In genomic region chr16:1902547-1903219, GRCh38 we compare ENCODE assay signal across 16 cellular contexts. TPM values are rescaled to one million over a fixed set of nuclear protein-coding genes. Genes with fewer than 3 reads are reported as not detected.
DNase-seq lines count a peak whose midpoint lies in the region; ATAC-seq and TF ChIP-seq lines count a peak whose summit lies in the region.
"Had no signal": no experiment of that assay in that cellular context is flagged by ENCODE, and none has a peak within 500 bp of the region (broad histone marks: within the 10 kb centered on the region; RNA-seq: fewer than 3 reads in every experiment).

No MANE protein-coding gene starts in this region.

- TF ChIP-seq RAD21 in HCT116 (IDR thresholded peaks at IDR 0.05; ENCODE audit: low read depth): no peak

- ATAC-seq in HCT116: no peak
- ATAC-seq: A549; CD8-positive, alpha-beta T cell had no signal

- H3K9me2 ChIP-seq in HCT116 (ENCODE audit: insufficient read depth): no peaks in the 10 kb centered on the region

- no peak for DNase-seq in HCT116 (ENCODE audit: low read depth, low spot score)
- DNase-seq in medulla oblongata (ENCODE audit: extremely low spot score): peak; percentile 9
- DNase-seq in DMS79 treated with DMSO at 0.1 percent for 48 hours (lab: John Stamatoyannopoulos, UW): no peak
- no peak for DNase-seq in NK-92 treated with Interleukin-12 subunit alpha and Interleukin-12 subunit beta, amount 100 ng/mL, for 24 hours (lab: John Stamatoyannopoulos, UW)
- no peak for DNase-seq in nucleus accumbens (lab: John Stamatoyannopoulos, UW)
- DNase-seq: CD8-positive, alpha-beta T cell; COR-L47; GF-D8; HCEC 1CT had no signal

- POLR2A ChIA-PET in HCT116 (lab: Charles Lee): no interaction called here

- H3K4me2 ChIP-seq in HCT116 (ENCODE audit: low read length): peak overlapping the region; percentile 13; the same call in 1 of the 2 replicates
- H3K4me2 ChIP-seq: A549 had no signal

- no peak for TF ChIP-seq POLR2A in HCT116 (IDR thresholded peaks at IDR 0.05; ENCODE audit: borderline replicate concordance, extremely low read depth, insufficient read depth, insufficient read length)

- H3K9ac ChIP-seq in HCT116 (ENCODE audit: low read length): no peak overlapping the region

- H3K4me1 ChIP-seq in HCT116 (ENCODE audit: control insufficient read depth in 1 of 2, insufficient read depth in 2 of 2, low read length in 2 of 2) (peaks cover 2 to 10% of the 10 kb centered on the region in 2 experiments; a peak in 2 of 4 replicates), ectodermal cell (ENCODE audit: control insufficient read depth, insufficient read depth, low read length) (peaks cover 16% of the 10 kb centered on the region)
- H3K4me1 ChIP-seq: A549 had no signal

- TF ChIP-seq CTCF in HCT116 (IDR thresholded peaks at IDR 0.05 in 2 of 3, conservative IDR thresholded peaks at IDR 0.05 in 1 of 3; ENCODE audit: borderline replicate concordance in 1 of 3, insufficient read depth in 1 of 3, low read depth in 2 of 3, low read length in 2 of 3): no peak

- no TSS peak for BruUV-seq in HCT116 (replicated peaks; lab: Mats Ljungman, UMichigan)

- CTCF ChIA-PET in HCT116 (lab: Charles Lee): no interaction called here

- no peaks in the 10 kb centered on the region for H4K20me1 ChIP-seq in HCT116 (ENCODE audit: insufficient read depth)

- RAD21 ChIA-PET in HCT116 (lab: Charles Lee; ENCODE audit: low non-redundant PET in 1 of 2, low total read pairs in 2 of 2, uncharacterized antibody in 2 of 2, unreplicated experiment in 2 of 2): no interaction called here

- H2AFZ ChIP-seq in HCT116 (ENCODE audit: low read depth, low read length, poor library complexity, severe bottlenecking): no peak overlapping the region

- H3K36me3 ChIP-seq in HCT116 (ENCODE audit: control insufficient read depth in 1 of 2, insufficient read depth in 2 of 2, low read length in 2 of 2): no peaks in the 10 kb centered on the region
- no peaks in the 10 kb centered on the region for H3K36me3 ChIP-seq in ectodermal cell (ENCODE audit: control insufficient read depth, insufficient read depth, low read length)

- H3K4me3 ChIP-seq in HCT116 (replicated peaks in 1 of 2; ENCODE audit: low read depth in 1 of 2, low read length in 2 of 2): no peak overlapping the region
- H3K4me3 ChIP-seq in ectodermal cell (ENCODE audit: insufficient read depth, low read depth, low read length): no peak overlapping the region
- H3K4me3 ChIP-seq: A549 had no signal

- no peaks in the 10 kb centered on the region for H3K9me3 ChIP-seq in HCT116 (ENCODE audit: control insufficient read depth in 1 of 2, insufficient read depth in 1 of 2, low read depth in 1 of 2, low read length in 2 of 2)
- H3K9me3 ChIP-seq in ectodermal cell (ENCODE audit: control insufficient read depth, low read length): no peaks in the 10 kb centered on the region
- H3K9me3 ChIP-seq: A549 had no signal

- no peaks in the 10 kb centered on the region for H3K79me2 ChIP-seq in HCT116 (ENCODE audit: insufficient read depth, low read length)

- H3K27ac ChIP-seq in HCT116 (ENCODE audit: low read depth, low read length) (no peak overlapping the region), ectodermal cell (ENCODE audit: insufficient read depth, low read depth, low read length, poor library complexity, severe bottlenecking) (peak overlapping the region; percentile 69)
- H3K27ac ChIP-seq: A549 had no signal

- WGBS in ectodermal cell, 2 experiments: 80 to 82% methylated on average over 20 of the region's 20 CpGs

- H3K27me3 ChIP-seq in HCT116 (ENCODE audit: insufficient read depth, low read length) (no peaks in the 10 kb centered on the region), ectodermal cell (ENCODE audit: control insufficient read depth, insufficient read depth, low read length, poor library complexity, severe bottlenecking) (peaks cover 4% of the 10 kb centered on the region)

- intact Hi-C loops in HCT116 (cut with micrococcal nuclease): no loop called here

TF ChIP-seq in HCT116, 20 proteins besides CTCF, POLR2A, EP300 and RAD21:
- no peak for TF ChIP-seq CBX3 (IDR thresholded peaks at IDR 0.05; ENCODE audit: low read depth)
- TF ChIP-seq TCF7L2 (IDR thresholded peaks at IDR 0.05; ENCODE audit: borderline replicate concordance, extremely low read depth, insufficient read depth, insufficient read length): no peak
- no peak for TF ChIP-seq POLR2AphosphoS5 (IDR thresholded peaks at IDR 0.05; ENCODE audit: low read depth, low read length)
- TF ChIP-seq ZFX (IDR thresholded peaks at IDR 0.05): no peak
- no peak for TF ChIP-seq EGR1 (IDR thresholded peaks at IDR 0.05; ENCODE audit: low read depth)
- TF ChIP-seq MAX (IDR thresholded peaks at IDR 0.05): no peak
- TF ChIP-seq SP1 (IDR thresholded peaks at IDR 0.05; ENCODE audit: low read depth): no peak
- no peak for TF ChIP-seq SRF (IDR thresholded peaks at IDR 0.05; ENCODE audit: low read depth)
- TF ChIP-seq EZH2 (IDR thresholded peaks at IDR 0.05): no peak
- TF ChIP-seq EZH2phosphoT487 (IDR thresholded peaks at IDR 0.05; ENCODE audit: borderline replicate concordance): no peak
- TF ChIP-seq ELF1 (IDR thresholded peaks at IDR 0.05; ENCODE audit: borderline replicate concordance, low read depth): no peak
- no peak for TF ChIP-seq SIN3A (IDR thresholded peaks at IDR 0.05; ENCODE audit: low read depth)
- no peak for TF ChIP-seq ATF3 (IDR thresholded peaks at IDR 0.05)
- no peak for TF ChIP-seq ZBTB33 (IDR thresholded peaks at IDR 0.05; ENCODE audit: extremely low read depth, insufficient replicate concordance, low read length)
- no peak for TF ChIP-seq FOSL1 (IDR thresholded peaks at IDR 0.05; ENCODE audit: low read depth)
- TF ChIP-seq CEBPB (IDR thresholded peaks at IDR 0.05; ENCODE audit: low read depth): no peak

RNA-seq across cellular contexts. Expression of gene HS3ST6, which starts 15.5 kb away (rescaled TPM):
- not detected for total RNA-seq in HCT116 (2021; ENCODE audit: unreplicated experiment)
- not detected in 2 replicates for polyA plus RNA-seq in HCT116 (2012)
- polyA plus RNA-seq in ectodermal cell (2013, experiment 1 of 4): 0.65 TPM
- polyA plus RNA-seq in ectodermal cell (2013, experiment 2 of 4): 0.85 TPM
- polyA plus RNA-seq in ectodermal cell (2013, experiment 3 of 4): 0.59 TPM
- 0.53 TPM for polyA plus RNA-seq in ectodermal cell (2013, experiment 4 of 4)
- total RNA-seq: CD8-positive, alpha-beta T cell; H4 had no signal
- polyA plus RNA-seq: AG04450, BJ, CD14-positive monocyte, IgD-negative memory B cell had no signal

RNA-seq across cellular contexts. Expression of gene MEIOB, which starts 30.7 kb away (rescaled TPM):
- 0.59 TPM for total RNA-seq in HCT116 (2021; ENCODE audit: unreplicated experiment)
- polyA plus RNA-seq in HCT116 (2012): 0.21 and 0.36 TPM in 2 replicates
- 0.41 TPM for polyA plus RNA-seq in ectodermal cell (2013, experiment 1 of 4)
- 0.34 TPM for polyA plus RNA-seq in ectodermal cell (2013, experiment 2 of 4)
- polyA plus RNA-seq in ectodermal cell (2013, experiment 3 of 4): 0.64 TPM
- 0.69 TPM for polyA plus RNA-seq in ectodermal cell (2013, experiment 4 of 4)
- total RNA-seq: CD8-positive, alpha-beta T cell had no signal
- polyA plus RNA-seq: CD14-positive monocyte, IgD-negative memory B cell had no signal

RNA-seq across cellular contexts. Expression of gene MSRB1, which starts 40.3 kb away (rescaled TPM):
- 18.3 TPM for total RNA-seq in HCT116 (2021; ENCODE audit: unreplicated experiment)
- polyA plus RNA-seq in HCT116 (2012): 15.9 and 19.5 TPM in 2 replicates
- polyA plus RNA-seq in ectodermal cell (2013, experiment 1 of 4): 23.8 TPM
- 27.7 TPM for polyA plus RNA-seq in ectodermal cell (2013, experiment 2 of 4)
- polyA plus RNA-seq in ectodermal cell (2013, experiment 3 of 4): 22.3 TPM
- 21.5 TPM for polyA plus RNA-seq in ectodermal cell (2013, experiment 4 of 4)

RNA-seq across cellular contexts. Expression of gene RPL3L, which starts 51.8 kb away (rescaled TPM):
- 0.93 TPM for total RNA-seq in HCT116 (2021; ENCODE audit: unreplicated experiment)
- polyA plus RNA-seq in HCT116 (2012): 0.17 and 0.29 TPM in 2 replicates
- not detected for polyA plus RNA-seq in ectodermal cell (2013, experiment 1 of 4)
- polyA plus RNA-seq in ectodermal cell (2013, experiment 2 of 4): not detected
- 0.16 TPM for polyA plus RNA-seq in ectodermal cell (2013, experiment 3 of 4)
- polyA plus RNA-seq in ectodermal cell (2013, experiment 4 of 4): not detected
- total RNA-seq: CD8-positive, alpha-beta T cell; H4 had no signal
- polyA plus RNA-seq: A549, AG04450, BJ, CD14-positive monocyte, IgD-negative memory B cell had no signal

RNA-seq across cellular contexts. Expression of gene NDUFB10, which starts 56.7 kb away (rescaled TPM):
- total RNA-seq in HCT116 (2021; ENCODE audit: unreplicated experiment): 273 TPM
- 353 and 368 TPM in 2 replicates for polyA plus RNA-seq in HCT116 (2012)
- polyA plus RNA-seq in ectodermal cell (2013, experiment 1 of 4): 141 TPM
- polyA plus RNA-seq in ectodermal cell (2013, experiment 2 of 4): 134 TPM
- 163 TPM for polyA plus RNA-seq in ectodermal cell (2013, experiment 3 of 4)
- polyA plus RNA-seq in ectodermal cell (2013, experiment 4 of 4): 178 TPM
